Comparison of ENCODE assay signal across 22 cellular contexts in the genomic region with DNA sequence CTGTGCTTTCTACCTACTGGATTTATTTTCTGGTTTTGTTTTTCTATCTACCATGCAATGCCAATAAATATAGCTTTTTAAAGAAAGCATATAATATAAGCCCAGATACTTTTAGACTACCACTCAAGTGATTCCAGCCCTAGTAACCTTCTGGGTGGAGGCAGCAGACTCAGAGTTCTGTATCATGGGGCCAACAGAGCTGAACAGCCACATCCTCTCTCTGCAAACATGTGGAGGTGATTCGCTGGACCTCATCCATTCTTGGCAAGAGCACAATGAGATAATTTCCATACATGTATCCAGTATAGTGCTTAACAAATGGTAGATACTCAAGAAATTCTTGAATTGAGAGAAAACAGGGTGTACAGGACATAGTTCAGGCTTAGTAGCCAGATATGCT.
"Had no signal": no experiment of that assay in that cellular context is flagged by ENCODE, and none has a peak within 500 bp of the region (broad histone marks: within the 10 kb centered on the region; RNA-seq: fewer than 3 reads in every experiment).

No MANE protein-coding gene starts in this region.

- H3K9me3 ChIP-seq: colonic mucosa, esophagus squamous epithelium, neutrophil, right atrium auricular region, sigmoid colon, stomach, thoracic aorta, transverse colon had no signal

- H3K4me1 ChIP-seq: colonic mucosa, esophagus squamous epithelium, right atrium auricular region, sigmoid colon, stomach, transverse colon had no signal

- H2AFZ ChIP-seq: hepatocyte had no signal

- H3K27ac ChIP-seq: colonic mucosa, esophagus squamous epithelium, hepatocyte, neutrophil, right atrium auricular region, sigmoid colon, stomach, transverse colon had no signal

- H3K36me3 ChIP-seq: colonic mucosa, esophagus squamous epithelium, neutrophil, right atrium auricular region, sigmoid colon, stomach, thoracic aorta, transverse colon had no signal

- DNase-seq: colonic mucosa; dermis blood vessel endothelial cell; esophagus squamous epithelium; foreskin fibroblast; head of caudate nucleus; kidney; left colon; left ventricle myocardium superior; mesenchymal stem cell; naive thymus-derived CD4-positive, alpha-beta T cell; nephron progenitor cell; sigmoid colon; small intestine; stimulated activated CD4-positive, alpha-beta T cell treated with anti-CD3 and anti-CD28 coated beads, Interleukin-12 subunit alpha, Interleukin-12 subunit beta, amount 100 ng/mL, for 4 hours; stimulated activated naive CD4-positive, alpha-beta T cell; stomach; transverse colon had no signal

- H3K79me2 ChIP-seq: hepatocyte had no signal

- H3K4me2 ChIP-seq: hepatocyte had no signal

- H3K27me3 ChIP-seq: colonic mucosa, esophagus squamous epithelium, hepatocyte, neutrophil, right atrium auricular region, sigmoid colon, stomach, transverse colon had no signal

- ATAC-seq: left colon; left ventricle myocardium superior; naive thymus-derived CD4-positive, alpha-beta T cell had no signal

- H3K4me3 ChIP-seq: colonic mucosa, esophagus squamous epithelium, hepatocyte, lung, right atrium auricular region, sigmoid colon, stomach, thoracic aorta, transverse colon had no signal
